1 cellular context compared by ENCODE assay signal in genomic region chr6:40344566-40345185, GRCh38.
TF ChIP-seq lines count a peak whose summit lies in the region.

No MANE protein-coding gene starts in this region.

TF ChIP-seq in HepG2, 621 proteins besides CTCF, POLR2A, EP300 and RAD21 (continued from another document):
- TF ChIP-seq HNRNPUL1 (IDR thresholded peaks at IDR 0.05; ENCODE audit: low read depth, low read length) (no peak), ZFP1 (CRISPR knock-in tag; IDR thresholded peaks at IDR 0.05) (no peak), ZC3H4 (CRISPR knock-in tag; IDR thresholded peaks at IDR 0.05; ENCODE audit: borderline replicate concordance) (no peak)
TF ChIP-seq in HepG2: peak in this region for 0.
